ENCODE assay signal across 23 cellular contexts in the genomic region with DNA sequence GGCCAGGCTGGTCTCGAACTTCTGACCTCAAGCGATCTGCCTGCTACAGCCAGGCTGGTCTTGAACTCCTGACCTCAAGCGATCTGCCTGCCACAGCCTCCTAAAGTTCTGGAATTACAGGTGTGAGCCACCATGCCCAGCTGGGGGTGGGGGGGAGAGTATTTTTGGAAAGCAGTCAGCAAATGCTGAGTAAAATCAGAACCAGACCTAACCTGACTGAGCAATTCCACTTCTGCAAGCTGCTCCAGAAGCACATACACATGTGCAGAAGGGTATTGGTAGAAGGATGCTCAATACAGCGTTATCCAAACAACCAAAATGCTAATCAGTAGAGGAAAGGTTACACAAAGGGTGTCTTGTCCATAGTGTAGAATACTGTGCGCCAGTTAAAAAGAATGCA.
A peak's percentile ranks its signal among the peaks of the same experiment; 100 is the strongest.
DNase-seq lines count a peak whose midpoint lies in the region; ATAC-seq, FAIRE-seq and TF ChIP-seq lines count a peak whose summit lies in the region.
"Had no signal": no experiment of that assay in that cellular context is flagged by ENCODE, and none has a peak within 500 bp of the region (broad histone marks: within the 10 kb centered on the region; RNA-seq: fewer than 3 reads in every experiment).

No MANE protein-coding gene starts in this region.

- H3K27me3 ChIP-seq in dorsolateral prefrontal cortex: no peaks in the 10 kb centered on the region
- H3K27me3 ChIP-seq in uterus: no peaks in the 10 kb centered on the region
- H3K27me3 ChIP-seq: ascending aorta, stomach had no signal

- H3K4me3 ChIP-seq in dorsolateral prefrontal cortex (no peak overlapping the region), uterus (no peak overlapping the region)
- H3K4me3 ChIP-seq: ascending aorta, stomach had no signal

- no peaks in the 10 kb centered on the region for H3K9me3 ChIP-seq in uterus
- H3K9me3 ChIP-seq: ascending aorta, stomach had no signal

- DNase-seq in GM12892 (ENCODE audit: insufficient read length) (no peak), kidney glomerular epithelial cell (lab: John Stamatoyannopoulos, UW) (no peak), NCI-H2196 (lab: John Stamatoyannopoulos, UW; ENCODE audit: unreplicated experiment) (no peak), dorsolateral prefrontal cortex (no peak), uterus (no peak)
- DNase-seq: activated T-cell treated with anti-CD3 and anti-CD28 coated beads, Interleukin-2, amount 50 U/mL, for 1 hour; CD4-positive, alpha-beta memory T cell; left cardiac atrium; NCI-H1436; NCI-H2171; NCI-H748 treated with DMSO at 0.1 percent for 48 hours; nephron progenitor cell; OCI-M1; SHP77; stimulated activated CD4-positive, alpha-beta T cell treated with anti-CD3 and anti-CD28 coated beads, Interleukin-1b, Interleukin-23, amount 100 ng/mL, for 48 hours; stomach; T-helper 1 cell; trophoblast cell had no signal

- intact Hi-C loops in dorsolateral prefrontal cortex (cut with DNase I): no loop called here
- intact Hi-C loops in uterus (cut with DNase I; ENCODE audit: low total_unique reads): no loop called here

- ATAC-seq in GM18858 (IDR thresholded peaks at IDR 0.05; ENCODE audit: unreplicated experiment) (peak; percentile 74), GM21786 (IDR thresholded peaks at IDR 0.05; ENCODE audit: unreplicated experiment) (peak; percentile 50), HG03469 (IDR thresholded peaks at IDR 0.05; ENCODE audit: unreplicated experiment) (peak; percentile 40)
- ATAC-seq: left cardiac atrium had no signal

- TF ChIP-seq CTCF in dorsolateral prefrontal cortex (IDR thresholded peaks at IDR 0.05 in 54 of 56, conservative IDR thresholded peaks at IDR 0.05 in 2 of 56; ENCODE audit: low read depth in 1 of 56, partially characterized antibody in 56 of 56) (no peak), uterus (IDR thresholded peaks at IDR 0.05) (no peak)

- TF ChIP-seq POLR2A in GM12892 (IDR thresholded peaks at IDR 0.05; ENCODE audit: low read depth, low read length): no peak
- TF ChIP-seq POLR2A in uterus (IDR thresholded peaks at IDR 0.05): no peak

- H3K4me1 ChIP-seq in uterus: no peaks in the 10 kb centered on the region
- H3K4me1 ChIP-seq: ascending aorta had no signal

- H3K27ac ChIP-seq in dorsolateral prefrontal cortex (no peak overlapping the region), uterus (peak overlapping the region in 1 of 2 donors; percentile 57)
- H3K27ac ChIP-seq: ascending aorta, stomach had no signal

- peak; percentile 74 for FAIRE-seq in GM12892 (lab: Jason Lieb, UNC)
- FAIRE-seq: H1 had no signal

- no peaks in the 10 kb centered on the region for H3K36me3 ChIP-seq in uterus
- H3K36me3 ChIP-seq: ascending aorta, stomach had no signal
